In the genomic region with DNA sequence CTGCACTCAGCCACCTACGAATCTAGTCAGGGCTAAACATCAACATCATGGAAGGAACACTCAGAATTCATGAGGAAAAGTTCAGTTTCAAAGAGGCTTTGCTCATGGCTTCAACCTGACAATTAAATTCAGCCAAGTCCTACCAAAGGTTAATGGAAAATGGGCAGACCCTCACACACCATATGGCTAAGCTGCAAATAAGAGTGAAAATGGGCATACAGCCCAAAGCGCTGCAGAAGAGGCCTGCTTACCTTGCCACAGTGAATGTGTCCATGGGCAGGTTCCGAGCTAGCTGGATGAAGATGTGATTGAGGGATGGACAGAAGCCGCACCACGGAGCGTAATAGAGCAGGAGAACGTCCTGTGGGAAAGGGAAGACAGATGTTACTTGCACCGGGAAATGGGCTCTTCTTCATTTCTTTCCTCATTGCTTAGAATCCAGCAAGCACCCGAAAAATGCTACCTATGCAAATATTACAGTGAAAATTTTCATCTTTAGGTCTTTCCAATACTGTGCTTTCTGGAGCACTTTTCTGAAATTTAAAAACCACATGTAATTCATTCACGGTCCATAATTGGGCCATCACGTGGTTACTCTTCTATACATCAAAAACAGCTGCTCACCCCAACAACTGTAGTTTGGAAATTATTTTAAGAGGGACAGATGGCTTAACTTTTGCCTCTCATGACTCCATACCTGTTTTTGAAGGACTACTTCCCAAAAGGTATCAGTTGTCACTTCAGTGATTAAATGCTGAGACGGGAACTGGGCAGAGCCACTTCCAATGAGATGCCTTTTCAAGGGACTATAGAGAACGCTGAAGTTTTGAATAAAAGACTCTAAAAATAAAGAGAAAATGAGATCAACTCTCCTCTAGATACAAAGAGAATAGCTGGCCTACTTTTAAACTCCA, we compare ENCODE assay signal across 17 cellular contexts. TPM values are rescaled to one million over a fixed set of nuclear protein-coding genes. Genes with fewer than 3 reads are reported as not detected.
DNase-seq lines count a peak whose midpoint lies in the region; ATAC-seq, FAIRE-seq and TF ChIP-seq lines count a peak whose summit lies in the region.
"Had no signal": no experiment of that assay in that cellular context is flagged by ENCODE, and none has a peak within 500 bp of the region (broad histone marks: within the 10 kb centered on the region; RNA-seq: fewer than 3 reads in every experiment).

No MANE protein-coding gene starts in this region.

- H3K36me3 Mint-ChIP-seq in memory B cell, result peaks cover 38% of the 10 kb centered on the region
- peaks cover 81% of the 10 kb centered on the region for H3K36me3 Mint-ChIP-seq in Calu3 (ENCODE audit: insufficient read depth, unreplicated experiment)

- H3K27me3 Mint-ChIP-seq in memory B cell, result no peaks in the 10 kb centered on the region
- no peaks in the 10 kb centered on the region for H3K27me3 Mint-ChIP-seq in Calu3 (ENCODE audit: unreplicated experiment)

- CTCF ChIA-PET in Calu3 (lab: Charles Lee), result interaction anchor here (0.6 kb wide), 1 partner anchor 111 kb away, joined by 6 read pairs; no protein-coding TSS in a partner anchor
- CTCF ChIA-PET in PC-9 (lab: Charles Lee), result interaction anchor here (0.6 kb wide), 1 partner anchor 27 kb away, joined by 3 read pairs; no protein-coding TSS in a partner anchor

- no peaks in the 10 kb centered on the region for H3K9me3 Mint-ChIP-seq in memory B cell
- H3K9me3 Mint-ChIP-seq in Calu3 (ENCODE audit: low read depth, unreplicated experiment), result no peaks in the 10 kb centered on the region

- H3K27ac ChIP-seq in BLaER1, result no peak overlapping the region
- peak overlapping the region; percentile 69 for H3K27ac ChIP-seq in SJCRH30
- no peak overlapping the region for H3K27ac ChIP-seq in PC-9

- TF ChIP-seq CTCF in Calu3 (IDR thresholded peaks at IDR 0.05; ENCODE audit: unreplicated experiment), result no peak
- no peak for TF ChIP-seq CTCF in PC-9 (conservative IDR thresholded peaks at IDR 0.05)

- H3K27ac Mint-ChIP-seq in memory B cell (peak overlapping the region; percentile 98), Calu3 (ENCODE audit: unreplicated experiment) (no peak overlapping the region)

- H3K9ac ChIP-seq in BLaER1, result no peak overlapping the region

- H3K79me2 ChIP-seq in PC-9 (ENCODE audit: low read depth), result no peaks in the 10 kb centered on the region

- H3K4me1 ChIP-seq in BLaER1 (peaks cover 77% of the 10 kb centered on the region), SJCRH30 (peaks cover 47% of the 10 kb centered on the region), PC-9 (replicated peaks; ENCODE audit: insufficient read depth) (peaks cover 11% of the 10 kb centered on the region)

- no peaks in the 10 kb centered on the region for H3K27me3 ChIP-seq in BLaER1
- no peaks in the 10 kb centered on the region for H3K27me3 ChIP-seq in SJCRH30
- H3K27me3 ChIP-seq in PC-9 (ENCODE audit: insufficient read depth, low read depth), result no peaks in the 10 kb centered on the region
- H3K27me3 ChIP-seq: body of pancreas, tibial nerve had no signal

- no peak for ATAC-seq in memory B cell (ENCODE audit: low read depth)
- ATAC-seq in GM18867 (IDR thresholded peaks at IDR 0.05; ENCODE audit: unreplicated experiment), result no peak
- ATAC-seq: body of pancreas, Right ventricle myocardium inferior had no signal

- H3K4me3 ChIP-seq in BLaER1, result no peak overlapping the region
- H3K4me3 ChIP-seq in SJCRH30, result no peak overlapping the region
- H3K4me3 ChIP-seq in PC-9, result no peak overlapping the region
- H3K4me3 ChIP-seq: body of pancreas, tibial nerve had no signal

- H3F3A ChIP-seq in PC-9 (ENCODE audit: insufficient read depth, low read depth), result 0 out of 2 replicates have a peak, but pooled peaks cover 14% of the 10 kb centered on the region

- intact Hi-C loops in Calu3 (cut with micrococcal nuclease; ENCODE audit: unreplicated experiment), result no loop called here
- intact Hi-C loops in PC-9 (cut with micrococcal nuclease; ENCODE audit: unreplicated experiment), result no loop called here

- H3K4me2 ChIP-seq in BLaER1, result peak overlapping the region; percentile 48
- H3K4me2 ChIP-seq in PC-9, result no peak overlapping the region

- H3K4me1 Mint-ChIP-seq in memory B cell (peaks cover 24% of the 10 kb centered on the region), Calu3 (ENCODE audit: low read depth, unreplicated experiment) (peaks cover 17% of the 10 kb centered on the region)

- POLR2A ChIA-PET in PC-9 (lab: Charles Lee; ENCODE audit: unreplicated experiment), result no interaction called here

- BruUV-seq in Calu3 (replicated peaks; lab: Mats Ljungman, UMichigan) (no TSS peak), PC-9 (replicated peaks; lab: Mats Ljungman, UMichigan) (no TSS peak)

- H3K36me3 ChIP-seq in BLaER1 (peaks cover 86% of the 10 kb centered on the region), SJCRH30 (peaks cover 35% of the 10 kb centered on the region), PC-9 (ENCODE audit: low read depth) (peaks cover 33% of the 10 kb centered on the region)

- DNase-seq in GM19239 (ENCODE audit: insufficient read length, low spot score) (no peak), SJCRH30 (peak in 1 of 2 experiments; percentile 47), memory B cell (ENCODE audit: low spot score in 2 of 2) (no peak), NCI-H774 (lab: John Stamatoyannopoulos, UW) (no peak), Calu3 (no peak), PC-9 (no peak)
- DNase-seq: activated CD4-positive, alpha-beta T cell treated with anti-CD3 and anti-CD28 coated beads, Interleukin-2, amount 50 U/mL, for 48 hours; activated effector memory CD4-positive, alpha-beta T cell treated with Interleukin-2 at 50 U/mL for 16 hours; body of pancreas; DND-41; T-helper 9 cell had no signal

- H4K20me1 ChIP-seq in BLaER1 (0 out of 2 replicates have a peak, but pooled peaks cover 4% of the 10 kb centered on the region), PC-9 (ENCODE audit: insufficient read depth) (peaks cover 19% of the 10 kb centered on the region)

- H3K4me3 Mint-ChIP-seq in memory B cell, result no peak overlapping the region
- H3K4me3 Mint-ChIP-seq in Calu3 (ENCODE audit: low read depth, unreplicated experiment), result no peak overlapping the region

- H3K9me3 ChIP-seq in BLaER1 (no peaks in the 10 kb centered on the region), SJCRH30 (replicated peaks) (no peaks in the 10 kb centered on the region), PC-9 (ENCODE audit: insufficient read depth, low read depth) (no peaks in the 10 kb centered on the region)
- H3K9me3 ChIP-seq: body of pancreas, tibial nerve had no signal

- FAIRE-seq in GM19239 (lab: Jason Lieb, UNC), result peak; percentile 37
- FAIRE-seq: endometrium, islet of Langerhans had no signal

- H3K9me2 ChIP-seq in PC-9 (ENCODE audit: insufficient read depth), result no peaks in the 10 kb centered on the region

- H2AFZ ChIP-seq in PC-9, result no peak overlapping the region

RNA-seq across cellular contexts. Expression of a gene that starts 19.6 kb away (rescaled TPM):
- 11.7 and 12.0 TPM in 2 replicates for total RNA-seq in SJCRH30 (2014; rRNA removed; shearing (Covaris generic))
- total RNA-seq in Calu3 (2022), result 26.0 and 31.3 TPM in 2 replicates
- total RNA-seq in PC-9 (2021), result 12.6 and 17.0 TPM in 2 replicates

RNA-seq across cellular contexts. Expression of a gene that starts 54.8 kb away (rescaled TPM):
- 18.8 and 19.4 TPM in 2 replicates for total RNA-seq in SJCRH30 (2014; rRNA removed; shearing (Covaris generic))
- total RNA-seq in Calu3 (2022), result 51.3 and 52.1 TPM in 2 replicates
- 30.9 and 40.9 TPM in 2 replicates for total RNA-seq in PC-9 (2021)
